28 cellular contexts compared by ENCODE assay signal in the genomic region with DNA sequence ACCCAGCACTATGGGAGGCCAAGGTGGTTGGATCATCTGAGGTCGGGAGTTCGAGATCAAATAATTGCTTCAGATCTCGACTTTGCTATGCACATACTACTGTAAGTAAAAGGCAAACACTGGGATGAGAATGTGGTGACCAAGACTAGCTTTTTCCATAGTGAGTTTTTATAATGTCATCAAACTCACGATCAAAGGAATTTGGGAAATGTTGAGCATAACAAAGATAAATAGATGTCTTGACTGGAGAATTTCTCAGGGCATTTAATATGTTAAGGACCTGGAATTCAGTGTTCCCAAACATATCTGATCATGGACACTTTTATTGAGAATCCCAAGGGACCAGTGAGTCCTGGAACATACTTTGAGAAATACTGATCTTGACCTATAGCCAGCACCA.
"Had no signal": no experiment of that assay in that cellular context is flagged by ENCODE, and none has a peak within 500 bp of the region (broad histone marks: within the 10 kb centered on the region; RNA-seq: fewer than 3 reads in every experiment).

No MANE protein-coding gene starts in this region.

- H3K4me3 Mint-ChIP-seq: activated CD4-positive, alpha-beta T cell treated with anti-CD3 and anti-CD28 coated beads for 36 hours; activated CD8-positive, alpha-beta memory T cell treated with anti-CD3 and anti-CD28 coated beads, Interleukin-2, amount 10 ng/mL, durations not matched to agents 7 days and 5 days; activated CD8-positive, alpha-beta T cell treated with anti-CD3 and anti-CD28 coated beads, Interleukin-2, amount 10 ng/mL, durations not matched to agents 7 days and 5 days; activated naive CD8-positive, alpha-beta T cell treated with anti-CD3 and anti-CD28 coated beads, Interleukin-2, amount 10 ng/mL, durations not matched to agents 7 days and 5 days; central memory CD8-positive, alpha-beta T cell; naive thymus-derived CD4-positive, alpha-beta T cell had no signal

- H3K4me1 Mint-ChIP-seq: activated CD8-positive, alpha-beta memory T cell treated with anti-CD3 and anti-CD28 coated beads, Interleukin-2, amount 10 ng/mL, durations not matched to agents 7 days and 5 days had no signal

- H3K9me3 Mint-ChIP-seq: activated naive CD8-positive, alpha-beta T cell treated with anti-CD3 and anti-CD28 coated beads, Interleukin-2, amount 10 ng/mL, durations not matched to agents 7 days and 5 days; central memory CD8-positive, alpha-beta T cell; immature natural killer cell; naive thymus-derived CD4-positive, alpha-beta T cell had no signal

- H3K27me3 ChIP-seq: gastroesophageal sphincter, pancreas, tibial nerve had no signal

- H3K27me3 Mint-ChIP-seq: activated CD4-positive, alpha-beta T cell treated with anti-CD3 and anti-CD28 coated beads for 36 hours; activated CD8-positive, alpha-beta memory T cell treated with anti-CD3 and anti-CD28 coated beads, Interleukin-2, amount 10 ng/mL, durations not matched to agents 7 days and 5 days; activated naive CD8-positive, alpha-beta T cell treated with anti-CD3 and anti-CD28 coated beads, Interleukin-2, amount 10 ng/mL, durations not matched to agents 7 days and 5 days; central memory CD8-positive, alpha-beta T cell; naive thymus-derived CD4-positive, alpha-beta T cell; T-helper 17 cell had no signal

- ATAC-seq: activated CD4-positive, alpha-beta T cell treated with anti-CD3 and anti-CD28 coated beads for 36 hours; activated CD8-positive, alpha-beta memory T cell treated with anti-CD3 and anti-CD28 coated beads, Interleukin-2, amount 10 ng/mL, durations not matched to agents 7 days and 5 days; activated CD8-positive, alpha-beta T cell treated with anti-CD3 and anti-CD28 coated beads, Interleukin-2, amount 10 ng/mL, durations not matched to agents 7 days and 5 days; gastroesophageal sphincter; left colon; naive thymus-derived CD4-positive, alpha-beta T cell; pancreas; T-helper 17 cell had no signal

- H3K4me1 ChIP-seq: gastroesophageal sphincter, prostate gland, tibial nerve had no signal

- H3K27ac Mint-ChIP-seq: activated CD4-positive, alpha-beta T cell treated with anti-CD3 and anti-CD28 coated beads for 36 hours; activated CD8-positive, alpha-beta memory T cell treated with anti-CD3 and anti-CD28 coated beads, Interleukin-2, amount 10 ng/mL, durations not matched to agents 7 days and 5 days; activated CD8-positive, alpha-beta T cell treated with anti-CD3 and anti-CD28 coated beads, Interleukin-2, amount 10 ng/mL, durations not matched to agents 7 days and 5 days; activated naive CD8-positive, alpha-beta T cell treated with anti-CD3 and anti-CD28 coated beads, Interleukin-2, amount 10 ng/mL, durations not matched to agents 7 days and 5 days; immature natural killer cell; naive thymus-derived CD4-positive, alpha-beta T cell; T-helper 17 cell had no signal

- H3K9me3 ChIP-seq: gastroesophageal sphincter, pancreas, prostate gland, tibial nerve had no signal

- H3K36me3 ChIP-seq: gastroesophageal sphincter, pancreas, prostate gland, tibial nerve had no signal

- H3K4me3 ChIP-seq: gastroesophageal sphincter, pancreas, prostate gland, tibial nerve had no signal

- FAIRE-seq: bronchial epithelial cell, colon, endometrium, kidney, pancreas had no signal

- H3K27ac ChIP-seq: epithelial cell of prostate, gastroesophageal sphincter, pancreas, tibial nerve had no signal

- DNase-seq: activated CD4-positive, alpha-beta T cell treated with anti-CD3 and anti-CD28 coated beads for 36 hours; activated CD4-positive, CD25-positive, alpha-beta regulatory T cell; activated CD8-positive, alpha-beta memory T cell treated with anti-CD3 and anti-CD28 coated beads, Interleukin-2, amount 10 ng/mL, durations not matched to agents 7 days and 5 days; activated CD8-positive, alpha-beta T cell treated with anti-CD3 and anti-CD28 coated beads, Interleukin-2, amount 10 ng/mL, durations not matched to agents 7 days and 5 days; activated naive CD4-positive, alpha-beta T cell treated with Interleukin-2 at 50 U/mL for 16 hours; activated naive CD8-positive, alpha-beta T cell treated with anti-CD3 and anti-CD28 coated beads, Interleukin-2, amount 10 ng/mL, durations not matched to agents 7 days and 5 days; activated T-cell treated with anti-CD3 and anti-CD28 coated beads, Interleukin-2, amount 50 U/mL, for 48 hours; amniotic stem cell; effector CD8-positive, alpha-beta T cell; hippocampal formation; immature natural killer cell; kidney; left colon; mammary epithelial cell; midbrain; naive thymus-derived CD4-positive, alpha-beta T cell; pancreas; stimulated activated CD4-positive, alpha-beta T cell treated with anti-CD3 and anti-CD28 coated beads, Interleukin-2, amount 100 ng/mL, for 48 hours; stimulated activated naive CD4-positive, alpha-beta T cell treated with Interleukin-2 at 50 U/mL for 16 hours; T-helper 17 cell had no signal
